20 cellular contexts compared by ENCODE assay signal in genomic region chr4:89256203-89256800, GRCh38. TPM values are rescaled to one million over a fixed set of nuclear protein-coding genes. Genes with fewer than 3 reads are reported as not detected.
DNase-seq lines count a peak whose midpoint lies in the region; ATAC-seq and FAIRE-seq lines count a peak whose summit lies in the region.
"Had no signal": no experiment of that assay in that cellular context is flagged by ENCODE, and none has a peak within 500 bp of the region (broad histone marks: within the 10 kb centered on the region; RNA-seq: fewer than 3 reads in every experiment).

No MANE protein-coding gene starts in this region.

- no peaks in the 10 kb centered on the region for H3K9me3 ChIP-seq in CD4-positive, alpha-beta memory T cell (ENCODE audit: control insufficient read depth in 1 of 2, low read length in 2 of 2)
- H3K9me3 ChIP-seq: mucosa of descending colon had no signal

- peak; percentile 17 for ATAC-seq in effector memory CD8-positive, alpha-beta T cell (replicated peaks)
- ATAC-seq: mucosa of descending colon had no signal

- POLR2A ChIA-PET in CD4-positive, alpha-beta memory T cell (lab: Charles Lee; ENCODE audit: partially characterized antibody): interaction anchor here (1.3 to 12.9 kb wide), 7 partner anchors 8 to 51 kb away, joined by 4 to 176 read pairs (median 6); partner anchors contain the start of gene GPRIN3

- peak overlapping the region; percentile 14 for H3K27ac ChIP-seq in CD4-positive, alpha-beta memory T cell (ENCODE audit: low read depth, low read length)
- H3K27ac ChIP-seq: brain microvascular endothelial cell had no signal

- no peak overlapping the region for H3K4me3 Mint-ChIP-seq in T-helper 1 cell treated with Interleukin-12 subunit alpha and Interleukin-12 subunit beta and Interleukin-4 antibody, amounts not matched to agents 30 μg/mL and 1 μg/mL, for 36 hours
- peak overlapping the region in 5 of 8 donors; percentile 26 to 72 (median 49) for H3K4me3 Mint-ChIP-seq in CD4-positive, alpha-beta memory T cell
- H3K4me3 Mint-ChIP-seq in effector memory CD8-positive, alpha-beta T cell: peak overlapping the region; percentile 42 to 48
- H3K4me3 Mint-ChIP-seq: type B pancreatic cell had no signal

- no peaks in the 10 kb centered on the region for H3K27me3 ChIP-seq in CD4-positive, alpha-beta memory T cell (ENCODE audit: insufficient read depth, low read length)
- H3K27me3 ChIP-seq: brain microvascular endothelial cell had no signal

- intact Hi-C loops in CD4-positive, alpha-beta memory T cell (cut with micrococcal nuclease): no loop called here

- H3K27me3 Mint-ChIP-seq in T-helper 1 cell treated with Interleukin-12 subunit alpha and Interleukin-12 subunit beta and Interleukin-4 antibody, amounts not matched to agents 30 μg/mL and 1 μg/mL, for 36 hours (ENCODE audit: low read depth): no peaks in the 10 kb centered on the region
- no peaks in the 10 kb centered on the region for H3K27me3 Mint-ChIP-seq in CD4-positive, alpha-beta memory T cell
- H3K27me3 Mint-ChIP-seq in effector memory CD8-positive, alpha-beta T cell: no peaks in the 10 kb centered on the region

- no peak overlapping the region for H3K4me3 ChIP-seq in CD4-positive, alpha-beta memory T cell (ENCODE audit: low read length in 2 of 2)
- H3K4me3 ChIP-seq: mucosa of descending colon had no signal

- no peak for FAIRE-seq in GM19239 (lab: Jason Lieb, UNC)
- FAIRE-seq: frontal cortex had no signal

- H3K27ac Mint-ChIP-seq in T-helper 1 cell treated with Interleukin-12 subunit alpha and Interleukin-12 subunit beta and Interleukin-4 antibody, amounts not matched to agents 30 μg/mL and 1 μg/mL, for 36 hours: peak overlapping the region; percentile 17
- peak overlapping the region; percentile 72 to 94 (median 87) for H3K27ac Mint-ChIP-seq in CD4-positive, alpha-beta memory T cell
- peak overlapping the region; percentile 80 to 93 for H3K27ac Mint-ChIP-seq in effector memory CD8-positive, alpha-beta T cell
- H3K27ac Mint-ChIP-seq: type B pancreatic cell had no signal

- peaks cover 8% of the 10 kb centered on the region for H3K9me3 Mint-ChIP-seq in T-helper 1 cell treated with Interleukin-12 subunit alpha and Interleukin-12 subunit beta and Interleukin-4 antibody, amounts not matched to agents 30 μg/mL and 1 μg/mL, for 36 hours
- no peaks in the 10 kb centered on the region for H3K9me3 Mint-ChIP-seq in CD4-positive, alpha-beta memory T cell
- H3K9me3 Mint-ChIP-seq in effector memory CD8-positive, alpha-beta T cell: no peaks in the 10 kb centered on the region

- H3K36me3 Mint-ChIP-seq in T-helper 1 cell treated with Interleukin-12 subunit alpha and Interleukin-12 subunit beta and Interleukin-4 antibody, amounts not matched to agents 30 μg/mL and 1 μg/mL, for 36 hours (ENCODE audit: low read depth): peaks cover 30% of the 10 kb centered on the region
- H3K36me3 Mint-ChIP-seq in CD4-positive, alpha-beta memory T cell: peaks cover 13 to 16% of the 10 kb centered on the region in 2 donors
- H3K36me3 Mint-ChIP-seq in effector memory CD8-positive, alpha-beta T cell (ENCODE audit: insufficient read depth): peaks cover 15% of the 10 kb centered on the region
- H3K36me3 Mint-ChIP-seq: type B pancreatic cell had no signal

- DNase-seq in T-helper 1 cell: no peak
- no peak for DNase-seq in CD4-positive, alpha-beta memory T cell
- DNase-seq in NCI-H82 treated with DMSO at 0.1 percent for 48 hours (lab: John Stamatoyannopoulos, UW; ENCODE audit: unreplicated experiment): peak; percentile 81
- no peak for DNase-seq in effector memory CD8-positive, alpha-beta T cell
- DNase-seq in NCI-H446 treated with DMSO at 0.1 percent for 48 hours (lab: John Stamatoyannopoulos, UW): no peak
- no peak for DNase-seq in NCI-H510A treated with DMSO at 0.1 percent for 48 hours (lab: John Stamatoyannopoulos, UW)
- DNase-seq in GM19239 (ENCODE audit: insufficient read length, low spot score): no peak
- DNase-seq: brain microvascular endothelial cell; dermis blood vessel endothelial cell; KG1; mucosa of descending colon; NCI-H226; nucleus accumbens; OCI-M1; right cardiac atrium; stimulated activated naive CD4-positive, alpha-beta T cell treated with Interleukin-2 at 50 U/mL for 16 hours had no signal

- peaks cover 97% of the 10 kb centered on the region for H3K4me1 ChIP-seq in CD4-positive, alpha-beta memory T cell (ENCODE audit: insufficient read depth, low read length)

- peaks cover 80% of the 10 kb centered on the region for H3K4me1 Mint-ChIP-seq in T-helper 1 cell treated with Interleukin-12 subunit alpha and Interleukin-12 subunit beta and Interleukin-4 antibody, amounts not matched to agents 30 μg/mL and 1 μg/mL, for 36 hours (ENCODE audit: low read depth)
- peaks cover 82 to 100% (median 90%) of the 10 kb centered on the region in 4 donors for H3K4me1 Mint-ChIP-seq in CD4-positive, alpha-beta memory T cell
- peaks cover 71 to 91% of the 10 kb centered on the region in 2 donors for H3K4me1 Mint-ChIP-seq in effector memory CD8-positive, alpha-beta T cell (ENCODE audit: low read depth in 2 of 2)

- no peaks in the 10 kb centered on the region for H3K36me3 ChIP-seq in CD4-positive, alpha-beta memory T cell (ENCODE audit: insufficient read depth, low read length)
- H3K36me3 ChIP-seq: brain microvascular endothelial cell had no signal

- CTCF ChIA-PET in CD4-positive, alpha-beta memory T cell (lab: Charles Lee; ENCODE audit: partially characterized antibody): interaction anchor here (0.8 to 20.8 kb wide), 15 partner anchors 8 to 179 kb away, joined by 3 to 285 read pairs (median 14); partner anchors contain the start of gene GPRIN3

RNA-seq across cellular contexts. Expression of gene GPRIN3, which starts 51.3 kb away (rescaled TPM):
- 10 to 100 TPM; 32.5 TPM for total RNA-seq in CD4-positive, alpha-beta memory T cell
- 10 to 100 TPM in 1 of 2 donors, 1 to 10 TPM in 1; 6.9 to 18.9 TPM for polyA plus RNA-seq in CD4-positive, alpha-beta memory T cell
- total RNA-seq: A673 had no signal

Comparison
In these comparisons a context has a peak if more than half of its experiments do, and no peak if none do; other contexts are left out.
1. H3K27ac Mint-ChIP-seq: peak in every context shown above with its lines; median percentile 87 in CD4-positive, alpha-beta memory T cell; 86 in effector memory CD8-positive, alpha-beta T cell; 17 in T-helper 1 cell treated with Interleukin-12 subunit alpha and Interleukin-12 subunit beta and Interleukin-4 antibody, amounts not matched to agents 30 μg/mL and 1 μg/mL, for 36 hours.